In genomic region chr14:64683264-64683663, GRCh38 we compare ENCODE assay signal across 12 cellular contexts. TPM values are rescaled to one million over a fixed set of nuclear protein-coding genes. Genes with fewer than 3 reads are reported as not detected.
DNase-seq lines count a peak whose midpoint lies in the region; TF ChIP-seq lines count a peak whose summit lies in the region.
"Had no signal": no experiment of that assay in that cellular context is flagged by ENCODE, and none has a peak within 500 bp of the region (broad histone marks: within the 10 kb centered on the region; RNA-seq: fewer than 3 reads in every experiment).

No MANE protein-coding gene starts in this region.

- intact Hi-C loops in MCF 10A (cut with micrococcal nuclease), result loop anchor here (5.0 kb wide), 1 partner anchor 39 kb away; no protein-coding TSS in a partner anchor

- H3K4me3 Mint-ChIP-seq in MCF 10A (ENCODE audit: unreplicated experiment), result no peak overlapping the region

- H3K27me3 Mint-ChIP-seq in MCF 10A (ENCODE audit: insufficient read depth, unreplicated experiment), result no peaks in the 10 kb centered on the region

- DNase-seq in COLO829 (ENCODE audit: low spot score) (peak; percentile 82), MCF 10A (ENCODE audit: unreplicated experiment) (no peak), kidney glomerular epithelial cell (lab: John Stamatoyannopoulos, UW) (peak; percentile 32), retinal pigment epithelial cell (ENCODE audit: low read depth) (peak; percentile 40), GDM1 (lab: John Stamatoyannopoulos, UW) (no peak), foreskin fibroblast (no peak), Kasumi-1 (lab: John Stamatoyannopoulos, UW) (no peak), NK-92 (lab: John Stamatoyannopoulos, UW; ENCODE audit: unreplicated experiment) (no peak)
- DNase-seq: activated CD4-positive, CD25-positive, alpha-beta regulatory T cell treated with anti-CD3 and anti-CD28 coated beads, Interleukin-2, amount 50 U/mL, for 72 hours; activated T-cell treated with anti-CD3 and anti-CD28 coated beads for 4 hours; DMS53; small intestine had no signal

- BruUV-seq in MCF 10A (replicated peaks; lab: Mats Ljungman, UMichigan), result no TSS peak

- H3K9me3 Mint-ChIP-seq in MCF 10A (ENCODE audit: unreplicated experiment), result no peaks in the 10 kb centered on the region

- CTCF ChIA-PET in MCF 10A (lab: Yijun Ruan, JAX), result interaction anchor here (0.5 to 2.3 kb wide), 6 partner anchors 11 to 232 kb away, joined by 3 to 17 read pairs (median 9); partner anchors contain the start of gene PLEKHG3

- H3K4me3 ChIP-seq in retinal pigment epithelial cell (ENCODE audit: low read length) (no peak overlapping the region), foreskin fibroblast (ENCODE audit: low read depth in 1 of 2, low read length in 2 of 2) (no peak overlapping the region)

- peak overlapping the region; percentile 98 for H3K27ac Mint-ChIP-seq in MCF 10A (ENCODE audit: low read depth, unreplicated experiment)

- TF ChIP-seq CTCF in MCF 10A (IDR thresholded peaks at IDR 0.05; ENCODE audit: unreplicated experiment) (no peak), retinal pigment epithelial cell (conservative IDR thresholded peaks at IDR 0.05; ENCODE audit: low read depth, low read length) (no peak), foreskin fibroblast (IDR thresholded peaks at IDR 0.05; ENCODE audit: low read depth, low read length) (no peak)

- POLR2A ChIA-PET in MCF 10A (lab: Yijun Ruan, JAX), result interaction anchor here (1.2 to 15.0 kb wide), 8 partner anchors 9 to 179 kb away, joined by 4 to 386 read pairs (median 14); partner anchors contain the start of genes PLEKHG3 and ZBTB1

- peaks cover 26% of the 10 kb centered on the region for H3K4me1 Mint-ChIP-seq in MCF 10A (ENCODE audit: insufficient read depth, unreplicated experiment)

- H3K36me3 Mint-ChIP-seq in MCF 10A (ENCODE audit: insufficient read depth, unreplicated experiment), result peaks cover 4% of the 10 kb centered on the region

RNA-seq across cellular contexts. Expression of gene PLEKHG3, which starts 21.0 kb away (rescaled TPM):
- 52.9 and 72.8 TPM in 2 replicates for total RNA-seq in MCF 10A (2022)

Comparison
In these comparisons a context has a peak if more than half of its experiments do, and no peak if none do; other contexts are left out.
1. DNase-seq: peak in COLO829 (single experiment), kidney glomerular epithelial cell (single experiment) and retinal pigment epithelial cell (single experiment); none in MCF 10A (single experiment), GDM1 (single experiment), foreskin fibroblast (0 of 2), Kasumi-1 (0 of 2) and NK-92 (single experiment).